24 cellular contexts compared by ENCODE assay signal in genomic region chr3:134058728-134059601, GRCh38. TPM values are rescaled to one million over a fixed set of nuclear protein-coding genes. Genes with fewer than 3 reads are reported as not detected.
DNase-seq lines count a peak whose midpoint lies in the region; TF ChIP-seq lines count a peak whose summit lies in the region.
"Had no signal": no experiment of that assay in that cellular context is flagged by ENCODE, and none has a peak within 500 bp of the region (broad histone marks: within the 10 kb centered on the region; RNA-seq: fewer than 3 reads in every experiment).

No MANE protein-coding gene starts in this region.

- no peaks in the 10 kb centered on the region for H3K27me3 ChIP-seq in parathyroid adenoma (ENCODE audit: control insufficient read depth, insufficient read depth, low read length)
- H3K27me3 ChIP-seq in effector memory CD4-positive, alpha-beta T cell (replicated peaks; ENCODE audit: control insufficient read depth, insufficient read depth, low read length, poor library complexity, severe bottlenecking) = no peaks in the 10 kb centered on the region
- peaks cover 27% of the 10 kb centered on the region for H3K27me3 ChIP-seq in A673 (replicated peaks; ENCODE audit: insufficient read depth, low read depth, low read length, poor library complexity)
- H3K27me3 ChIP-seq: BLaER1 treated with 17β-estradiol and CSF1 and Interleukin-3, amounts not matched to agents 10 nM and 100 nM had no signal

- CTCF ChIA-PET in A673 (lab: Charles Lee) = no interaction called here

- peak; percentile 25 for DNase-seq in activated effector memory CD4-positive, alpha-beta T cell treated with anti-CD3 and anti-CD28 coated beads, Interleukin-2, amount 50 U/mL, for 16 hours
- DNase-seq in activated effector memory CD4-positive, alpha-beta T cell treated with Interleukin-2 at 50 U/mL for 16 hours = no peak
- DNase-seq in fibroblast of pulmonary artery (ENCODE audit: low read depth) = peak; percentile 40
- DNase-seq in T-helper 1 cell = no peak
- DNase-seq in effector memory CD4-positive, alpha-beta T cell = no peak
- no peak for DNase-seq in amniotic stem cell (lab: John Stamatoyannopoulos, UW)
- no peak for DNase-seq in A673 (ENCODE audit: low spot score)
- DNase-seq: ACHN; activated CD4-positive, alpha-beta T cell treated with anti-CD3 and anti-CD28 coated beads, Interleukin-2, amount 10 ng/mL, durations not matched to agents 7 days and 5 days; activated gamma-delta T cell; activated naive CD8-positive, alpha-beta T cell treated with anti-CD3 and anti-CD28 coated beads, Interleukin-2, amount 50 U/mL, for 24 hours; brain microvascular endothelial cell; Caco-2; cortex of kidney; H7; left ventricle myocardium inferior; MM.1S; NCI-H1436; NCI-H526 treated with DMSO at 0.1 percent for 48 hours had no signal

- no TSS peak for BruUV-seq in A673 (replicated peaks; lab: Mats Ljungman, UMichigan)

- intact Hi-C loops in A673 (cut with micrococcal nuclease; ENCODE audit: unreplicated experiment) = no loop called here

- H2AFZ ChIP-seq in parathyroid adenoma = peak overlapping the region; percentile 62

- no peaks in the 10 kb centered on the region for H3K79me2 ChIP-seq in parathyroid adenoma

- H3K4me3 ChIP-seq in fibroblast of pulmonary artery (replicated peaks; ENCODE audit: low read depth, low read length) (no peak overlapping the region), parathyroid adenoma (ENCODE audit: low read depth, low read length) (no peak overlapping the region), A673 (ENCODE audit: low read depth, low read length, poor library complexity, severe bottlenecking) (no peak overlapping the region)
- no peak overlapping the region for H3K4me3 ChIP-seq in effector memory CD4-positive, alpha-beta T cell (ENCODE audit: insufficient read depth, low read depth, low read length, poor library complexity, severe bottlenecking)
- H3K4me3 ChIP-seq: BLaER1 treated with 17β-estradiol and CSF1 and Interleukin-3, amounts not matched to agents 10 nM and 100 nM; left ventricle myocardium inferior; SK-N-MC had no signal

- no peak overlapping the region for H3K27ac ChIP-seq in parathyroid adenoma
- no peak overlapping the region for H3K27ac ChIP-seq in effector memory CD4-positive, alpha-beta T cell (ENCODE audit: insufficient read depth, low read length, poor library complexity, severe bottlenecking)
- H3K27ac ChIP-seq in A673 (ENCODE audit: low read depth, low read length, poor library complexity, severe bottlenecking) = no peak overlapping the region
- H3K27ac ChIP-seq: BLaER1 treated with 17β-estradiol and CSF1 and Interleukin-3, amounts not matched to agents 10 nM and 100 nM; brain microvascular endothelial cell; left ventricle myocardium inferior; SK-N-MC; VCaP had no signal

- TF ChIP-seq CTCF in fibroblast of pulmonary artery (IDR thresholded peaks at IDR 0.05; ENCODE audit: low read length, missing control alignments) (no peak), parathyroid adenoma (IDR thresholded peaks at IDR 0.05) (no peak), A673 (conservative IDR thresholded peaks at IDR 0.05; ENCODE audit: low read depth, low read length) (no peak)

- H3K9ac ChIP-seq in parathyroid adenoma = no peak overlapping the region
- H3K9ac ChIP-seq: BLaER1 treated with 17β-estradiol and CSF1 and Interleukin-3, amounts not matched to agents 10 nM and 100 nM had no signal

- H3K9me3 ChIP-seq in parathyroid adenoma (ENCODE audit: control insufficient read depth, low read length) (no peaks in the 10 kb centered on the region), A673 (ENCODE audit: low read depth, low read length, poor library complexity, severe bottlenecking) (no peaks in the 10 kb centered on the region)
- no peaks in the 10 kb centered on the region for H3K9me3 ChIP-seq in effector memory CD4-positive, alpha-beta T cell (ENCODE audit: control insufficient read depth, low read length)
- H3K9me3 ChIP-seq: Caco-2, left ventricle myocardium inferior had no signal

- POLR2A ChIA-PET in A673 (lab: Charles Lee; ENCODE audit: low non-redundant PET) = interaction anchor here (0.5 kb wide), 1 partner anchor 38 kb away, joined by 3 read pairs; no protein-coding TSS in a partner anchor

- H3K36me3 ChIP-seq in parathyroid adenoma (ENCODE audit: control insufficient read depth, insufficient read depth, low read length) = no peaks in the 10 kb centered on the region
- H3K36me3 ChIP-seq in effector memory CD4-positive, alpha-beta T cell (ENCODE audit: control insufficient read depth, insufficient read depth, low read length) = no peaks in the 10 kb centered on the region
- no peaks in the 10 kb centered on the region for H3K36me3 ChIP-seq in A673 (ENCODE audit: insufficient read depth, low read length, poor library complexity, severe bottlenecking)
- H3K36me3 ChIP-seq: BLaER1 treated with 17β-estradiol and CSF1 and Interleukin-3, amounts not matched to agents 10 nM and 100 nM; brain microvascular endothelial cell; left ventricle myocardium inferior had no signal

- no peak overlapping the region for H3K4me2 ChIP-seq in parathyroid adenoma (ENCODE audit: low read length)
- H3K4me2 ChIP-seq: BLaER1 treated with 17β-estradiol and CSF1 and Interleukin-3, amounts not matched to agents 10 nM and 100 nM had no signal

- H3K4me1 ChIP-seq in parathyroid adenoma = peaks cover 10% of the 10 kb centered on the region
- H3K4me1 ChIP-seq in effector memory CD4-positive, alpha-beta T cell (ENCODE audit: control insufficient read depth, insufficient read depth, low read length, poor library complexity, severe bottlenecking) = no peaks in the 10 kb centered on the region
- H3K4me1 ChIP-seq in A673 (ENCODE audit: insufficient read depth, low read length, poor library complexity, severe bottlenecking) = no peaks in the 10 kb centered on the region

RNA-seq across cellular contexts. Expression of gene SLCO2A1, which starts 29.2 kb away (rescaled TPM):
- total RNA-seq in A673 (2021) = not detected in 2 replicates
- total RNA-seq: activated CD4-positive, alpha-beta T cell treated with anti-CD3 and anti-CD28 coated beads, Interleukin-2, amount 10 ng/mL, durations not matched to agents 7 days and 5 days; mononuclear cell had no signal

Comparison
In these comparisons a context has a peak if more than half of its experiments do, and no peak if none do; other contexts are left out.
1. DNase-seq: peak in activated effector memory CD4-positive, alpha-beta T cell treated with anti-CD3 and anti-CD28 coated beads, Interleukin-2, amount 50 U/mL, for 16 hours (single experiment) and fibroblast of pulmonary artery (single experiment); none in activated effector memory CD4-positive, alpha-beta T cell treated with Interleukin-2 at 50 U/mL for 16 hours (single experiment), T-helper 1 cell (0 of 5), effector memory CD4-positive, alpha-beta T cell (0 of 3), amniotic stem cell (single experiment) and A673 (single experiment).